Comparison of ENCODE assay signal across 9 cellular contexts in genomic region chr13:45108716-45109706, GRCh38. TPM values are rescaled to one million over a fixed set of nuclear protein-coding genes. Genes with fewer than 3 reads are reported as not detected.
DNase-seq lines count a peak whose midpoint lies in the region; ATAC-seq and TF ChIP-seq lines count a peak whose summit lies in the region.
"Had no signal": no experiment of that assay in that cellular context is flagged by ENCODE, and none has a peak within 500 bp of the region (broad histone marks: within the 10 kb centered on the region; RNA-seq: fewer than 3 reads in every experiment).

No MANE protein-coding gene starts in this region.

- H3K27me3 Mint-ChIP-seq in CD8-positive, alpha-beta memory T cell, result peaks cover 0 to 18% of the 10 kb centered on the region in 2 donors

- H3K27me3 ChIP-seq in CD8-positive, alpha-beta memory T cell (ENCODE audit: insufficient read depth, low read length, poor library complexity, severe bottlenecking), result peaks cover 3% of the 10 kb centered on the region
- peaks cover 0 to 6% (median 0%) of the 10 kb centered on the region in 4 donors for H3K27me3 ChIP-seq in esophagus squamous epithelium
- no peaks in the 10 kb centered on the region for H3K27me3 ChIP-seq in WERI-Rb-1 (ENCODE audit: insufficient read depth, low read depth, severe bottlenecking)
- H3K27me3 ChIP-seq: body of pancreas had no signal

- H3K9me3 ChIP-seq in CD8-positive, alpha-beta memory T cell (ENCODE audit: low read length), result no peaks in the 10 kb centered on the region
- H3K9me3 ChIP-seq in esophagus squamous epithelium (no peaks in the 10 kb centered on the region), WERI-Rb-1 (ENCODE audit: severe bottlenecking) (no peaks in the 10 kb centered on the region)
- H3K9me3 ChIP-seq: body of pancreas had no signal

- CTCF ChIA-PET in CD8-positive, alpha-beta memory T cell (lab: Charles Lee), result interaction anchor here (1.3 kb wide), 1 partner anchor 9 kb away, joined by 3 read pairs; no protein-coding TSS in a partner anchor

- H3K36me3 ChIP-seq in CD8-positive, alpha-beta memory T cell (ENCODE audit: insufficient read depth, low read length), result no peaks in the 10 kb centered on the region
- no peaks in the 10 kb centered on the region for H3K36me3 ChIP-seq in esophagus squamous epithelium
- no peaks in the 10 kb centered on the region for H3K36me3 ChIP-seq in WERI-Rb-1

- no peaks in the 10 kb centered on the region for H3K9me3 Mint-ChIP-seq in CD8-positive, alpha-beta memory T cell

- H3K36me3 Mint-ChIP-seq in CD8-positive, alpha-beta memory T cell, result no peaks in the 10 kb centered on the region

- 65 to 69% methylated on average over 8 to 13 of the region's 16 CpGs for WGBS in esophagus squamous epithelium, 2 donors

- no peak for TF ChIP-seq POLR2A in esophagus squamous epithelium (IDR thresholded peaks at IDR 0.05)

- H3K27ac ChIP-seq in CD8-positive, alpha-beta memory T cell (ENCODE audit: low read depth, low read length), result no peak overlapping the region
- H3K27ac ChIP-seq in esophagus squamous epithelium (no peak overlapping the region), WERI-Rb-1 (no peak overlapping the region)
- H3K27ac ChIP-seq: body of pancreas had no signal

- H3K4me3 ChIP-seq in CD8-positive, alpha-beta memory T cell (ENCODE audit: low read length), result no peak overlapping the region
- H3K4me3 ChIP-seq in esophagus squamous epithelium, result no peak overlapping the region
- H3K4me3 ChIP-seq in WERI-Rb-1 (ENCODE audit: low read depth, low read length), result no peak overlapping the region
- H3K4me3 ChIP-seq: body of pancreas had no signal

- H3K4me1 Mint-ChIP-seq in CD8-positive, alpha-beta memory T cell, result peaks cover 3 to 7% (median 5%) of the 10 kb centered on the region in 3 donors

- POLR2A ChIA-PET in CD8-positive, alpha-beta memory T cell (lab: Charles Lee), result no interaction called here

- ATAC-seq in HG03575 (IDR thresholded peaks at IDR 0.05; ENCODE audit: extremely low read depth, insufficient number of reproducible peaks, low FRiP score, unreplicated experiment), result peak; percentile 41
- ATAC-seq: body of pancreas had no signal

- H3K4me3 Mint-ChIP-seq in CD8-positive, alpha-beta memory T cell, result peak overlapping the region in 4 of 7 donors; percentile 33 to 47 (median 38)

- intact Hi-C loops in esophagus squamous epithelium (cut with DNase I), result no loop called here

- no peak for TF ChIP-seq CTCF in GM20000 (IDR thresholded peaks at IDR 0.05; ENCODE audit: extremely low read depth, missing control alignments)
- no peak for TF ChIP-seq CTCF in esophagus squamous epithelium (IDR thresholded peaks at IDR 0.05)
- TF ChIP-seq CTCF in WERI-Rb-1 (IDR thresholded peaks at IDR 0.05; ENCODE audit: low read depth, low read length), result no peak

- peak in 2 of 5 donors; percentile 13 to 18 for DNase-seq in CD8-positive, alpha-beta memory T cell
- DNase-seq in GM20000 (ENCODE audit: low spot score) (peak; percentile 34), fibroblast of gingiva (ENCODE audit: low read depth) (peak; percentile 18), esophagus squamous epithelium (lab: John Stamatoyannopoulos, UW) (no peak), WERI-Rb-1 (no peak), cerebellar nuclear complex (lab: John Stamatoyannopoulos, UW) (no peak), DMS79 (lab: John Stamatoyannopoulos, UW) (no peak)

- peak overlapping the region in 1 of 8 donors; percentile 38 for H3K27ac Mint-ChIP-seq in CD8-positive, alpha-beta memory T cell

- no peaks in the 10 kb centered on the region for H3K4me1 ChIP-seq in CD8-positive, alpha-beta memory T cell (ENCODE audit: insufficient read depth, low read length)
- H3K4me1 ChIP-seq in esophagus squamous epithelium, result no peaks in the 10 kb centered on the region
- H3K4me1 ChIP-seq: body of pancreas had no signal

RNA-seq across cellular contexts. Expression of gene GTF2F2, which starts 11.3 kb away (rescaled TPM):
- total RNA-seq in CD8-positive, alpha-beta memory T cell, result 10 to 100 TPM; 27.9 to 29.3 TPM
- polyA plus RNA-seq in CD8-positive, alpha-beta memory T cell, result 10.4 TPM
- 10 to 100 TPM in 3 of 4 donors, 1 to 10 TPM in 1; 9.4 to 23.3 (median 19.6) TPM for total RNA-seq in esophagus squamous epithelium

Comparison
In these comparisons a context has a peak if more than half of its experiments do, and no peak if none do; other contexts are left out.
1. DNase-seq: peak in GM20000 (single experiment) and fibroblast of gingiva (single experiment); none in esophagus squamous epithelium (single experiment), WERI-Rb-1 (single experiment), cerebellar nuclear complex (0 of 2) and DMS79 (single experiment).